Comparison of ENCODE assay signal across 8 cellular contexts in genomic region chr17:65562206-65562531, GRCh38. TPM values are rescaled to one million over a fixed set of nuclear protein-coding genes. Genes with fewer than 3 reads are reported as not detected.
DNase-seq lines count a peak whose midpoint lies in the region; ATAC-seq and TF ChIP-seq lines count a peak whose summit lies in the region.

No MANE protein-coding gene starts in this region.

- H3K4me3 ChIP-seq in left ventricle myocardium inferior: no peak overlapping the region
- peak overlapping the region in 1 of 2 donors; percentile 81 for H3K4me3 ChIP-seq in right atrium auricular region
- no peak overlapping the region for H3K4me3 ChIP-seq in coronary artery

- no peaks in the 10 kb centered on the region for H3K27me3 ChIP-seq in left ventricle myocardium inferior (ENCODE audit: low read depth)
- no peaks in the 10 kb centered on the region for H3K27me3 ChIP-seq in right atrium auricular region

- DNase-seq in left ventricle myocardium inferior (no peak), right atrium auricular region (ENCODE audit: low spot score) (no peak), memory B cell (ENCODE audit: low spot score in 2 of 2) (no peak), NCI-H748 treated with DMSO at 0.1 percent for 48 hours (lab: John Stamatoyannopoulos, UW) (no peak), DMS153 (lab: John Stamatoyannopoulos, UW) (no peak), coronary artery (ENCODE audit: low spot score) (no peak)
- DNase-seq in activated naive CD8-positive, alpha-beta T cell treated with anti-CD3 and anti-CD28 coated beads for 36 hours: no peak
- no peak for DNase-seq in activated CD8-positive, alpha-beta memory T cell treated with anti-CD3 and anti-CD28 coated beads, Interleukin-2, amount 50 U/mL, for 4 hours

- H3K36me3 ChIP-seq in left ventricle myocardium inferior (no peaks in the 10 kb centered on the region), right atrium auricular region (peaks cover 8% of the 10 kb centered on the region)

- H3K4me3 Mint-ChIP-seq in activated naive CD8-positive, alpha-beta T cell treated with anti-CD3 and anti-CD28 coated beads for 36 hours: peak overlapping the region; percentile 81
- H3K4me3 Mint-ChIP-seq in memory B cell: peak overlapping the region; percentile 91

- H3K9me3 Mint-ChIP-seq in activated naive CD8-positive, alpha-beta T cell treated with anti-CD3 and anti-CD28 coated beads for 36 hours: no peaks in the 10 kb centered on the region
- H3K9me3 Mint-ChIP-seq in memory B cell: no peaks in the 10 kb centered on the region

- H3K4me1 Mint-ChIP-seq in activated naive CD8-positive, alpha-beta T cell treated with anti-CD3 and anti-CD28 coated beads for 36 hours: peaks cover 26% of the 10 kb centered on the region
- H3K4me1 Mint-ChIP-seq in memory B cell: peaks cover 12% of the 10 kb centered on the region

- ATAC-seq in memory B cell (ENCODE audit: low read depth): no peak

- H3K27ac ChIP-seq in left ventricle myocardium inferior (replicated peaks) (peak overlapping the region; percentile 94), right atrium auricular region (no peak overlapping the region), coronary artery (no peak overlapping the region)

- intact Hi-C loops in left ventricle myocardium inferior (cut with micrococcal nuclease): no loop called here

- TF ChIP-seq CTCF in left ventricle myocardium inferior (IDR thresholded peaks at IDR 0.05; ENCODE audit: borderline replicate concordance) (no peak), right atrium auricular region (IDR thresholded peaks at IDR 0.05) (no peak), coronary artery (IDR thresholded peaks at IDR 0.05) (no peak)

- no peaks in the 10 kb centered on the region for H3K36me3 Mint-ChIP-seq in activated naive CD8-positive, alpha-beta T cell treated with anti-CD3 and anti-CD28 coated beads for 36 hours
- no peaks in the 10 kb centered on the region for H3K36me3 Mint-ChIP-seq in memory B cell

- H3K27me3 Mint-ChIP-seq in activated naive CD8-positive, alpha-beta T cell treated with anti-CD3 and anti-CD28 coated beads for 36 hours: no peaks in the 10 kb centered on the region
- H3K27me3 Mint-ChIP-seq in memory B cell: peaks cover 10% of the 10 kb centered on the region

- no peak overlapping the region for H3K27ac Mint-ChIP-seq in activated naive CD8-positive, alpha-beta T cell treated with anti-CD3 and anti-CD28 coated beads for 36 hours
- H3K27ac Mint-ChIP-seq in memory B cell: no peak overlapping the region

- H3K9me3 ChIP-seq in left ventricle myocardium inferior (replicated peaks) (no peaks in the 10 kb centered on the region), right atrium auricular region (no peaks in the 10 kb centered on the region)

- peaks cover 27% of the 10 kb centered on the region for H3K4me1 ChIP-seq in left ventricle myocardium inferior
- peaks cover 0 to 17% of the 10 kb centered on the region in 2 donors for H3K4me1 ChIP-seq in right atrium auricular region

RNA-seq across cellular contexts. Expression of gene AXIN2, which starts 0.7 kb away (rescaled TPM):
- 21.0 TPM for total RNA-seq in left ventricle myocardium inferior
- 10 to 100 TPM in 1 of 2 donors, 1 to 10 TPM in 1; 8.7 to 29.8 TPM for total RNA-seq in right atrium auricular region
- 1 to 10 TPM; 1.5 to 1.6 TPM for total RNA-seq in activated naive CD8-positive, alpha-beta T cell treated with anti-CD3 and anti-CD28 coated beads for 36 hours
